In the genomic region with DNA sequence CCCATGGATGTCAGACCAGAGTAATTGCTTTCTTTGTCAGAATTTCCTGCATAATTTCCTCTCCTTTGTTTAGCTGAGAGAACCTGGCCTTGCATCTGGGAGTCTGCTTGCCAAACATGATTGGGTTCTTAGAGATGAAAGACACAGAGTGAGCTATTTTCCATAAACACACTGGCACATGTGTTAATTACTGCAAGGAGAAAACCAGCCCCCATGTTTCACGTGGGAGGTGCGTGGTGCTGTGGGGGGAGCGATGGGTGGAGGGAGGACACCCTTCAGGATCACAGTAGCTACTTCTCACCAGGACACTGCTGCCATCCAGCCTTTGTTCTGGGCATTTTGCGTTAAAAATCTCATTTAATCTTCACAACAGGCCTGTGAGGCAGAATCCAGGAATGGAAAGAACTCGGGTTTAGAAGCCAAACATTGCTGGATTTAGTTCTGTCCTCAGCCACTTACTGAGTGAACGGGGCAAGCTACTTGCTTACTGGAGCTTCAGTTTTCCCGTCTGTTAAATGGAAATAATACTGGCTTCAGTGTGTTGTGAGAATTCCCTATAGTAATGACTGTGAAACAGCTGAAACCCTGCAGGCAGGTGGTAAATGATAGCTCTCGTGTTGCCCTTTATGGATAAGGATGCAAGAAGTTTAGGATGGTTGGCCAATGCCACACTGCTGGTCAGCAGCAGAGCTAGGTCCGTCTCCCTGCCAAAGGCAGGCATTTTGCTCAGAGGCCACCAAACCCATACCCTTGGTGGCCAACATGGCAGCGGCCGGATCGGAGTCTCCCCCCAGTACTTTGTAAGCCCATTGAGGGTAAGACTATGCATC, we compare ENCODE assay signal across 10 cellular contexts.
DNase-seq lines count a peak whose midpoint lies in the region; ATAC-seq and TF ChIP-seq lines count a peak whose summit lies in the region.
"Had no signal": no experiment of that assay in that cellular context is flagged by ENCODE, and none has a peak within 500 bp of the region (broad histone marks: within the 10 kb centered on the region; RNA-seq: fewer than 3 reads in every experiment).

No MANE protein-coding gene starts in this region.

- 66 to 79% methylated on average over 12 of the region's 12 CpGs for WGBS in heart right ventricle, 2 donors
- 32 to 50% methylated on average over 7 to 8 of the region's 12 CpGs for WGBS in gastroesophageal sphincter (ENCODE audit: low coverage in 1 of 2), 2 donors

- no peak for TF ChIP-seq POLR2A in gastroesophageal sphincter (IDR thresholded peaks at IDR 0.05)

- DNase-seq in heart right ventricle (peak in 1 of 2 donors; percentile 26), cardiac septum (ENCODE audit: low spot score) (no peak), NCI-H748 (lab: John Stamatoyannopoulos, UW; ENCODE audit: unreplicated experiment) (peak; percentile 98), upper lobe of right lung (no peak), activated gamma-delta T cell treated with Interleukin-2 at 50 U/mL for 16 hours (no peak), GM10248 (ENCODE audit: extremely low spot score) (no peak)
- DNase-seq: activated CD4-positive, CD25-positive, alpha-beta regulatory T cell treated with anti-CD3 and anti-CD28 coated beads, Interleukin-2, amount 50 U/mL, for 72 hours; T-cell had no signal

- CTCF ChIA-PET in GM10248 (lab: Yijun Ruan, JAX), result interaction anchor here (1.3 kb wide), 1 partner anchor 32 kb away, joined by 3 read pairs; no protein-coding TSS in a partner anchor

- POLR2A ChIA-PET in GM10248 (lab: Yijun Ruan, JAX), result no interaction called here

- H3K9me3 ChIP-seq in heart right ventricle (no peaks in the 10 kb centered on the region), gastroesophageal sphincter (no peaks in the 10 kb centered on the region), upper lobe of right lung (no peaks in the 10 kb centered on the region)

- H3K27me3 ChIP-seq in heart right ventricle (no peaks in the 10 kb centered on the region), gastroesophageal sphincter (no peaks in the 10 kb centered on the region), upper lobe of right lung (no peaks in the 10 kb centered on the region)

- H3K27ac ChIP-seq in heart right ventricle (no peak overlapping the region), gastroesophageal sphincter (peak overlapping the region in 2 of 4 donors; percentile 6 to 26), upper lobe of right lung (no peak overlapping the region)

- ATAC-seq in heart right ventricle, result peak; percentile 19 to 80 (median 62)
- ATAC-seq in gastroesophageal sphincter, result peak; percentile 52
- peak; percentile 5 for ATAC-seq in upper lobe of right lung
- no peak for ATAC-seq in GM18907 (IDR thresholded peaks at IDR 0.05; ENCODE audit: unreplicated experiment)
- ATAC-seq: T-cell had no signal

- TF ChIP-seq EP300 in gastroesophageal sphincter (IDR thresholded peaks at IDR 0.05), result no peak

- TF ChIP-seq CTCF in heart right ventricle (IDR thresholded peaks at IDR 0.05) (no peak), gastroesophageal sphincter (IDR thresholded peaks at IDR 0.05) (no peak), upper lobe of right lung (IDR thresholded peaks at IDR 0.05) (no peak), GM10248 (IDR thresholded peaks at IDR 0.05; ENCODE audit: control extremely low read depth, extremely low read depth, low read depth, missing control alignments) (no peak)

- H3K4me1 ChIP-seq in heart right ventricle, result peaks cover 0 to 30% (median 18%) of the 10 kb centered on the region in 9 donors
- peaks cover 0 to 27% (median 12%) of the 10 kb centered on the region in 3 donors for H3K4me1 ChIP-seq in gastroesophageal sphincter
- peaks cover 21% of the 10 kb centered on the region for H3K4me1 ChIP-seq in upper lobe of right lung

- no peaks in the 10 kb centered on the region for H3K36me3 ChIP-seq in heart right ventricle
- no peaks in the 10 kb centered on the region for H3K36me3 ChIP-seq in gastroesophageal sphincter
- no peaks in the 10 kb centered on the region for H3K36me3 ChIP-seq in upper lobe of right lung

- intact Hi-C loops in heart right ventricle (cut with DNase I), result no loop called here
- intact Hi-C loops in cardiac septum (cut with DNase I), result no loop called here
- intact Hi-C loops in upper lobe of right lung (cut with DNase I), result no loop called here

- H3K4me3 ChIP-seq in heart right ventricle (no peak overlapping the region), gastroesophageal sphincter (no peak overlapping the region), upper lobe of right lung (no peak overlapping the region)
